In the genomic region with DNA sequence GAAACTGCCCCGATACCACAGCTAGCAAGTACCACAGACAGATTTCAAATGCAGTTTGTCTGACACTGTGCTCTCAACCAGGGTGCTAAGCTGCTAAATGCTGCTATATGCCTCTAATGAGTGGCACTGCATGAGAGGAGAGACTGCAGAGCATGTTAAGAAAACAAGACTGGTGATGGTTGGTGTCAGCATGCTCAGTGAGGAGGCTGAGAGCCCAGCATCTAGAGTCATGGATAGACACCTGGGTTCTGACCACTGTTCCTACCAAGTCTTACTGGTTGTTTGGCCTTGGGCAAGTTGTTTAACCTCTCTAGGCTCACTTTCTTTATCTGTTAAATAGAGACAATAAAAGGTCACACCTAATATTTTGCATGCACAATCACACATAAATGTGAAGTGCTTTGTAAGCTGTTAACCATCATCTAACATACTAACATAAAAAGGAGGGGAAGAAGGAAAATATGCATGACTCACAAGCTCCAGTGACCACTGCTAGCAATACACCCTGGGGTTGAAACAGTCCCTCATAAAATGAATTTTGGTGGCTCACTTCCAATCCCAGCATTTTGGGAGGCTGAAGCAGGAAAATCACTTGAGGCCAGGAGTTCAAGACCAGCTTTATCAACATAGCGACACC, we compare ENCODE assay signal across 17 cellular contexts. TPM values are rescaled to one million over a fixed set of nuclear protein-coding genes. Genes with fewer than 3 reads are reported as not detected.
DNase-seq lines count a peak whose midpoint lies in the region; ATAC-seq and TF ChIP-seq lines count a peak whose summit lies in the region.
"Had no signal": no experiment of that assay in that cellular context is flagged by ENCODE, and none has a peak within 500 bp of the region (broad histone marks: within the 10 kb centered on the region; RNA-seq: fewer than 3 reads in every experiment).

No MANE protein-coding gene starts in this region.

- no peaks in the 10 kb centered on the region for H3K9me2 ChIP-seq in neural cell (ENCODE audit: insufficient read depth, low read length)

- no peak overlapping the region for H3K4me3 ChIP-seq in epithelial cell of proximal tubule (ENCODE audit: low read depth, low read length)
- no peak overlapping the region for H3K4me3 ChIP-seq in neural cell (ENCODE audit: low read length)
- H3K4me3 ChIP-seq: prostate gland had no signal

- H3K9ac ChIP-seq in neural cell (ENCODE audit: low read length): no peak overlapping the region

- no peak for TF ChIP-seq EP300 in neural cell (conservative IDR thresholded peaks at IDR 0.05; ENCODE audit: poor library complexity, severe bottlenecking)

- TF ChIP-seq CTCF in epithelial cell of proximal tubule (conservative IDR thresholded peaks at IDR 0.05; ENCODE audit: low read depth, low read length) (no peak), neural cell (IDR thresholded peaks at IDR 0.05; ENCODE audit: poor library complexity, severe bottlenecking) (no peak)

- H2AFZ ChIP-seq in neural cell (ENCODE audit: low read depth, low read length): no peak overlapping the region

- DNase-seq in Daoy (ENCODE audit: low read depth): peak; percentile 63
- DNase-seq in NCI-H460 (ENCODE audit: extremely low read depth, low read depth): peak; percentile 27
- DNase-seq in epithelial cell of proximal tubule (ENCODE audit: low read depth): peak; percentile 23
- no peak for DNase-seq in COLO668 (lab: John Stamatoyannopoulos, UW; ENCODE audit: unreplicated experiment)
- DNase-seq: activated CD4-positive, alpha-beta T cell treated with anti-CD3 and anti-CD28 coated beads, Interleukin-2, amount 50 U/mL, for 48 hours; C1 segment of cervical spinal cord; H7; NCI-H1417; NCI-H524 treated with DMSO at 0.1 percent for 48 hours; stimulated activated CD4-positive, alpha-beta T cell treated with anti-CD3 and anti-CD28 coated beads, Interleukin-2, amount 100 ng/mL, for 24 hours; T1000 had no signal

- no peaks in the 10 kb centered on the region for H3K36me3 ChIP-seq in neural cell (ENCODE audit: insufficient read depth, low read length)
- H3K36me3 ChIP-seq: prostate gland had no signal

- no peak overlapping the region for H3K27ac ChIP-seq in neural cell (ENCODE audit: low read length)
- H3K27ac ChIP-seq: prostate gland had no signal

- ATAC-seq in GM19351 (IDR thresholded peaks at IDR 0.05; ENCODE audit: unreplicated experiment): no peak
- ATAC-seq in HG03095 (IDR thresholded peaks at IDR 0.05; ENCODE audit: unreplicated experiment): no peak
- no peak for ATAC-seq in GM19467 (IDR thresholded peaks at IDR 0.05; ENCODE audit: unreplicated experiment)
- ATAC-seq: Right ventricle myocardium inferior had no signal

- no peaks in the 10 kb centered on the region for H4K20me1 ChIP-seq in neural cell (ENCODE audit: insufficient read depth)

- H3K9me3 ChIP-seq in neural cell (ENCODE audit: low read length): no peaks in the 10 kb centered on the region
- H3K9me3 ChIP-seq: prostate gland had no signal

- no peaks in the 10 kb centered on the region for H3K79me2 ChIP-seq in neural cell (replicated peaks; ENCODE audit: insufficient read depth, low read length)

- no peaks in the 10 kb centered on the region for H3F3A ChIP-seq in neural cell (ENCODE audit: insufficient read depth, low read length, poor library complexity, severe bottlenecking)

- no peak for TF ChIP-seq RAD21 in neural cell (conservative IDR thresholded peaks at IDR 0.05)

- no peak overlapping the region for H3K4me2 ChIP-seq in neural cell (ENCODE audit: low read length)

- no peaks in the 10 kb centered on the region for H3K27me3 ChIP-seq in neural cell (ENCODE audit: insufficient read depth, low read depth, low read length)

TF ChIP-seq in neural cell, 6 proteins besides CTCF, POLR2A, EP300 and RAD21:
- TF ChIP-seq POLR2AphosphoS5 (IDR thresholded peaks at IDR 0.05) (peak; percentile 11), MXI1 (conservative IDR thresholded peaks at IDR 0.05; ENCODE audit: poor library complexity, severe bottlenecking) (no peak)
TF ChIP-seq in neural cell: peak in this region for 1.

RNA-seq across cellular contexts. Expression of a gene that starts 20.7 kb away (rescaled TPM):
- total RNA-seq in Daoy (2014; rRNA removed; shearing (Covaris generic)): 7.6 and 9.5 TPM in 2 replicates
- total RNA-seq in NCI-H460 (2014; rRNA removed; shearing (Covaris generic)): 0.02 and 0.09 TPM in 2 replicates
- 0.13 and 0.51 TPM in 2 replicates for polyA plus RNA-seq in NCI-H460 (2014; cell fraction: nucleus; rRNA removed)
- total RNA-seq in epithelial cell of proximal tubule: 0.92 and 1.7 TPM in 2 replicates
- not detected in 2 replicates for polyA plus RNA-seq in neural cell
- polyA minus RNA-seq in neural cell: 0.24 TPM in 1 of 2 replicates, not detected in the other
- total RNA-seq: Right ventricle myocardium inferior had no signal
